27 cellular contexts compared by ENCODE assay signal in genomic region chr3:55795296-55795695, GRCh38.
"Had no signal": no experiment of that assay in that cellular context is flagged by ENCODE, and none has a peak within 500 bp of the region (broad histone marks: within the 10 kb centered on the region; RNA-seq: fewer than 3 reads in every experiment).

No MANE protein-coding gene starts in this region.

- ATAC-seq: esophagus mucosa; foreskin keratinocyte; left ventricle myocardium superior; naive thymus-derived CD4-positive, alpha-beta T cell; stimulated activated memory B cell treated with anti-CD40 and anti-IgM and Interleukin-4, amounts not matched to agents 10 μg/mL and 1 μg/mL and 100 μg/mL, for 72 hours; stimulated activated naive CD8-positive, alpha-beta T cell treated with anti-CD3 and anti-CD28 coated beads, Interleukin-15, amount 100 ng/mL, for 72 hours had no signal

- H3K4me3 ChIP-seq: adrenal gland, right atrium auricular region, smooth muscle cell, upper lobe of right lung had no signal

- H3K9ac ChIP-seq: parathyroid adenoma had no signal

- H3K4me2 ChIP-seq: smooth muscle cell had no signal

- FAIRE-seq: islet of Langerhans, TTC549 had no signal

- H3K9me3 ChIP-seq: adrenal gland, right atrium auricular region, upper lobe of right lung had no signal

- H2AFZ ChIP-seq: parathyroid adenoma had no signal

- H3K27ac ChIP-seq: adrenal gland, foreskin keratinocyte, parathyroid adenoma, right atrium auricular region, upper lobe of right lung, VCaP had no signal

- DNase-seq: activated CD4-positive, alpha-beta T cell treated with anti-CD3 and anti-CD28 coated beads for 4 hours; activated CD4-positive, alpha-beta T cell treated with anti-CD3 and anti-CD28 coated beads, Interleukin-2, amount 50 U/mL, for 4 hours; activated effector memory CD4-positive, alpha-beta T cell treated with Interleukin-2 at 50 U/mL for 16 hours; activated naive CD4-positive, alpha-beta T cell treated with Interleukin-2 at 50 U/mL for 16 hours; activated T-cell treated with anti-CD3 and anti-CD28 coated beads for 4 hours; adrenal gland; aorta; endodermal cell; left ventricle myocardium superior; naive thymus-derived CD4-positive, alpha-beta T cell; nucleus accumbens; stimulated activated CD4-positive, alpha-beta T cell treated with anti-CD3 and anti-CD28 coated beads, Interleukin-1b, Interleukin-23, amount 100 ng/mL, for 48 hours; stimulated activated CD4-positive, alpha-beta T cell treated with anti-CD3 and anti-CD28 coated beads, Interleukin-4, amount 100 ng/mL, for 4 hours; stimulated activated CD8-positive, alpha-beta memory T cell treated with anti-CD3 and anti-CD28 coated beads, Interleukin-4, amount 100 ng/mL, for 48 hours; stimulated activated naive CD8-positive, alpha-beta T cell treated with anti-CD3 and anti-CD28 coated beads, Interleukin-15, amount 100 ng/mL, for 72 hours; substantia nigra; T-helper 9 cell; upper lobe of right lung had no signal

- H3K4me1 ChIP-seq: adrenal gland, foreskin keratinocyte, parathyroid adenoma, right atrium auricular region had no signal

- H3K36me3 ChIP-seq: adrenal gland, right atrium auricular region, upper lobe of right lung had no signal

- H3K27me3 ChIP-seq: adrenal gland, foreskin keratinocyte, right atrium auricular region, upper lobe of right lung had no signal
